Comparison of ENCODE assay signal across 9 cellular contexts in genomic region chr17:78512976-78513375, GRCh38.
"Had no signal": no experiment of that assay in that cellular context is flagged by ENCODE, and none has a peak within 500 bp of the region (broad histone marks: within the 10 kb centered on the region; RNA-seq: fewer than 3 reads in every experiment).

No MANE protein-coding gene starts in this region.

- H3K36me3 Mint-ChIP-seq: IgD-negative memory B cell had no signal

- FAIRE-seq: H1, H54, HepG2 had no signal

- DNase-seq: H9, HCEC 1CT, KBM-7 had no signal

- H3K4me3 Mint-ChIP-seq: GM23338, H9 had no signal

- H3K4me3 ChIP-seq: GM23338 had no signal

- H3K4me1 Mint-ChIP-seq: H9, IgD-negative memory B cell had no signal

- H3K9me3 Mint-ChIP-seq: IgD-negative memory B cell had no signal

- H3K27ac ChIP-seq: HL-60 had no signal

- ATAC-seq: GM23338, HepG2 had no signal

- H2AFZ ChIP-seq: GM23338 had no signal

- H3K27ac Mint-ChIP-seq: GM23338 had no signal

- H3K4me2 ChIP-seq: GM23338 had no signal
